8 cellular contexts compared by ENCODE assay signal in the genomic region with DNA sequence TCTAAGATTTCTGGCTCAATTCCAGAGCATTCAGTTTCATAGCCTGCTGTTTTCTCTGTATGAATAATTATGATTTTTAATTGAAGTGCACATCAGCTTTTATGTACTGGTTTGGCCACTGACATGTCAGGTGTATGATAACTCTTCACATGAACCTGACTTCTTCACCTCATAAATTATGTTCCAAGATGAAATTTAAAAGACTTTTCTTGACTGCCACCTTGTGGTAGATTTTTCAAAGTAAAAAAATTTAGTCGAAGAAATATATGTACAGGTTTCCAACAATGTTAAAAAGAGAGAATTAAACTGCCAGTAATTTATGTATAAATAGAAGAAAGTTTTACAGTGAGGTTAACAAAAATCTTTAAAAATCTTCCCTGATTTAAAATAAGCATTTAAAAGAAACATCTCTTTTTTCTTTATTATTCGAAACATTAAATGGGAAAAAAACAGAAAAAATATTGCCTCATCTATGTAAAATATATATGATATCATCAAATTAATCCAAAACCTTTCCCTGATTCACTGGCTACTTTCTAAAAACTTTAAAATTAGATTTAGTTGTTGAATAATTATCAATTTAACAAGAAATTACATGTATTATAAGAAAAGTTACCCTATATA.
DNase-seq lines count a peak whose midpoint lies in the region; ATAC-seq, FAIRE-seq and TF ChIP-seq lines count a peak whose summit lies in the region.

No MANE protein-coding gene starts in this region.

- DNase-seq in AML-193 (lab: John Stamatoyannopoulos, UW) (peak; percentile 6 to 26), H54 (ENCODE audit: insufficient read length, low spot score) (no peak), SHP77 treated with DMSO at 0.1 percent for 48 hours (lab: John Stamatoyannopoulos, UW) (peak; percentile 6), immature natural killer cell (peak in 2 of 3 donors; percentile 12 to 14), GM12891 (ENCODE audit: insufficient read length, low spot score) (no peak), lower leg skin (ENCODE audit: low spot score in 2 of 2) (no peak)
- DNase-seq in activated CD4-positive, CD25-positive, alpha-beta regulatory T cell treated with anti-CD3 and anti-CD28 coated beads, Interleukin-2, amount 50 U/mL, for 72 hours: no peak

- H3K27ac Mint-ChIP-seq in immature natural killer cell: no peak overlapping the region

- intact Hi-C loops in lower leg skin (cut with DNase I; ENCODE audit: low total_unique reads): no loop called here

- FAIRE-seq in H54 (lab: Jason Lieb, UNC) (peak; percentile 67), GM12891 (lab: Jason Lieb, UNC) (no peak)

- H3K36me3 Mint-ChIP-seq in immature natural killer cell: no peaks in the 10 kb centered on the region

- no peak overlapping the region for H3K4me3 Mint-ChIP-seq in immature natural killer cell

- H3K27me3 Mint-ChIP-seq in immature natural killer cell (ENCODE audit: low read depth in 3 of 3): peaks cover 0 to 6% (median 3%) of the 10 kb centered on the region in 3 donors

- H3K4me1 Mint-ChIP-seq in immature natural killer cell: no peaks in the 10 kb centered on the region

- H3K4me3 ChIP-seq in lower leg skin (ENCODE audit: low read depth, poor library complexity, severe bottlenecking): no peak overlapping the region

- ATAC-seq in HG02840 (IDR thresholded peaks at IDR 0.05; ENCODE audit: low FRiP score, unreplicated experiment): no peak

- no peak for TF ChIP-seq CTCF in lower leg skin (IDR thresholded peaks at IDR 0.05)

- no peaks in the 10 kb centered on the region for H3K9me3 Mint-ChIP-seq in immature natural killer cell

- TF ChIP-seq POLR2A in H54 (IDR thresholded peaks at IDR 0.05; ENCODE audit: low read depth, low read length): no peak
- no peak for TF ChIP-seq POLR2A in GM12891 (IDR thresholded peaks at IDR 0.05; ENCODE audit: low read depth, low read length)
- TF ChIP-seq POLR2A in lower leg skin (IDR thresholded peaks at IDR 0.05): no peak

- WGBS in lower leg skin, 2 donors: 47 to 51% methylated on average over 2 of the region's 2 CpGs

TF ChIP-seq in GM12891, 5 proteins besides CTCF, POLR2A, EP300 and RAD21:
- no peak for TF ChIP-seq PAX5 (IDR thresholded peaks at IDR 0.05; ENCODE audit: insufficient read depth, low read length, severe bottlenecking)
- no peak for TF ChIP-seq SPI1 (IDR thresholded peaks at IDR 0.05; ENCODE audit: low read depth, low read length)
- no peak for TF ChIP-seq POLR2AphosphoS5 (IDR thresholded peaks at IDR 0.05; ENCODE audit: low read depth, low read length)
- no peak for TF ChIP-seq TAF1 (IDR thresholded peaks at IDR 0.05; ENCODE audit: low read depth, low read length)
- no peak for TF ChIP-seq POU2F2 (IDR thresholded peaks at IDR 0.05; ENCODE audit: low read depth, low read length)

Comparison
In these comparisons a context has a peak if more than half of its experiments do, and no peak if none do; other contexts are left out.
1. DNase-seq: peak in AML-193 (2 of 2), SHP77 treated with DMSO at 0.1 percent for 48 hours (single experiment) and immature natural killer cell (2 of 3); none in H54 (single experiment), GM12891 (single experiment), activated CD4-positive, CD25-positive, alpha-beta regulatory T cell treated with anti-CD3 and anti-CD28 coated beads, Interleukin-2, amount 50 U/mL, for 72 hours (single experiment) and lower leg skin (0 of 2).